1 cellular context compared by ENCODE assay signal in the genomic region with DNA sequence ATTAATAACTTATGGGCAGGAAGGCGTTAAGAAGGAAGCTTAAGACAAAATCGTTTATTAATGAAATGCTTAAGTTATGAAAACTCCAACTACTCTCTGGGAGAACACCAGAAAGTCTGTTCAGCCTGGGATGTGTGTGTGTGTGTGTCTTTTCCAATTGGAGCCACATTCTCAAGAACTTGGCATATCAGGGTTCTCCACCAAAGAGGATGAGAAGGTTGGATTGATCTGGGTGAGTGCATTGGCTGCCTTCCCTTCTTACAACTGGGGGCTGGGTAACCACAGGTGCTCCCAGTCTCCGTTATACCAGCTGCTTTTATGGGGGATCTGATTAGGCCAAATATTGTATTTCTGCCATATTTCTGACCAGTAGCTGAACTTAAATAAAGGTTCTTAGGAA.
TF ChIP-seq lines count a peak whose summit lies in the region.

No MANE protein-coding gene starts in this region.

TF ChIP-seq in GM12878, 131 proteins besides CTCF, POLR2A, EP300 and RAD21 (continued from another document):
- TF ChIP-seq, protein P1, sequence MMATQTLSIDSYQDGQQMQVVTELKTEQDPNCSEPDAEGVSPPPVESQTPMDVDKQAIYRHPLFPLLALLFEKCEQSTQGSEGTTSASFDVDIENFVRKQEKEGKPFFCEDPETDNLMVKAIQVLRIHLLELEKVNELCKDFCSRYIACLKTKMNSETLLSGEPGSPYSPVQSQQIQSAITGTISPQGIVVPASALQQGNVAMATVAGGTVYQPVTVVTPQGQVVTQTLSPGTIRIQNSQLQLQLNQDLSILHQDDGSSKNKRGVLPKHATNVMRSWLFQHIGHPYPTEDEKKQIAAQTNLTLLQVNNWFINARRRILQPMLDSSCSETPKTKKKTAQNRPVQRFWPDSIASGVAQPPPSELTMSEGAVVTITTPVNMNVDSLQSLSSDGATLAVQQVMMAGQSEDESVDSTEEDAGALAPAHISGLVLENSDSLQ (IDR thresholded peaks at IDR 0.05), result no peak
- TF ChIP-seq SREBF2 (IDR thresholded peaks at IDR 0.05; ENCODE audit: low read length), result no peak
- TF ChIP-seq, protein P2, sequence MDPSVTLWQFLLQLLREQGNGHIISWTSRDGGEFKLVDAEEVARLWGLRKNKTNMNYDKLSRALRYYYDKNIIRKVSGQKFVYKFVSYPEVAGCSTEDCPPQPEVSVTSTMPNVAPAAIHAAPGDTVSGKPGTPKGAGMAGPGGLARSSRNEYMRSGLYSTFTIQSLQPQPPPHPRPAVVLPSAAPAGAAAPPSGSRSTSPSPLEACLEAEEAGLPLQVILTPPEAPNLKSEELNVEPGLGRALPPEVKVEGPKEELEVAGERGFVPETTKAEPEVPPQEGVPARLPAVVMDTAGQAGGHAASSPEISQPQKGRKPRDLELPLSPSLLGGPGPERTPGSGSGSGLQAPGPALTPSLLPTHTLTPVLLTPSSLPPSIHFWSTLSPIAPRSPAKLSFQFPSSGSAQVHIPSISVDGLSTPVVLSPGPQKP (IDR thresholded peaks at IDR 0.05; ENCODE audit: low read depth, low read length), result no peak
- no peak for TF ChIP-seq SIX5 (IDR thresholded peaks at IDR 0.05; ENCODE audit: low read depth, low read length, severe bottlenecking)
- TF ChIP-seq, protein P3, sequence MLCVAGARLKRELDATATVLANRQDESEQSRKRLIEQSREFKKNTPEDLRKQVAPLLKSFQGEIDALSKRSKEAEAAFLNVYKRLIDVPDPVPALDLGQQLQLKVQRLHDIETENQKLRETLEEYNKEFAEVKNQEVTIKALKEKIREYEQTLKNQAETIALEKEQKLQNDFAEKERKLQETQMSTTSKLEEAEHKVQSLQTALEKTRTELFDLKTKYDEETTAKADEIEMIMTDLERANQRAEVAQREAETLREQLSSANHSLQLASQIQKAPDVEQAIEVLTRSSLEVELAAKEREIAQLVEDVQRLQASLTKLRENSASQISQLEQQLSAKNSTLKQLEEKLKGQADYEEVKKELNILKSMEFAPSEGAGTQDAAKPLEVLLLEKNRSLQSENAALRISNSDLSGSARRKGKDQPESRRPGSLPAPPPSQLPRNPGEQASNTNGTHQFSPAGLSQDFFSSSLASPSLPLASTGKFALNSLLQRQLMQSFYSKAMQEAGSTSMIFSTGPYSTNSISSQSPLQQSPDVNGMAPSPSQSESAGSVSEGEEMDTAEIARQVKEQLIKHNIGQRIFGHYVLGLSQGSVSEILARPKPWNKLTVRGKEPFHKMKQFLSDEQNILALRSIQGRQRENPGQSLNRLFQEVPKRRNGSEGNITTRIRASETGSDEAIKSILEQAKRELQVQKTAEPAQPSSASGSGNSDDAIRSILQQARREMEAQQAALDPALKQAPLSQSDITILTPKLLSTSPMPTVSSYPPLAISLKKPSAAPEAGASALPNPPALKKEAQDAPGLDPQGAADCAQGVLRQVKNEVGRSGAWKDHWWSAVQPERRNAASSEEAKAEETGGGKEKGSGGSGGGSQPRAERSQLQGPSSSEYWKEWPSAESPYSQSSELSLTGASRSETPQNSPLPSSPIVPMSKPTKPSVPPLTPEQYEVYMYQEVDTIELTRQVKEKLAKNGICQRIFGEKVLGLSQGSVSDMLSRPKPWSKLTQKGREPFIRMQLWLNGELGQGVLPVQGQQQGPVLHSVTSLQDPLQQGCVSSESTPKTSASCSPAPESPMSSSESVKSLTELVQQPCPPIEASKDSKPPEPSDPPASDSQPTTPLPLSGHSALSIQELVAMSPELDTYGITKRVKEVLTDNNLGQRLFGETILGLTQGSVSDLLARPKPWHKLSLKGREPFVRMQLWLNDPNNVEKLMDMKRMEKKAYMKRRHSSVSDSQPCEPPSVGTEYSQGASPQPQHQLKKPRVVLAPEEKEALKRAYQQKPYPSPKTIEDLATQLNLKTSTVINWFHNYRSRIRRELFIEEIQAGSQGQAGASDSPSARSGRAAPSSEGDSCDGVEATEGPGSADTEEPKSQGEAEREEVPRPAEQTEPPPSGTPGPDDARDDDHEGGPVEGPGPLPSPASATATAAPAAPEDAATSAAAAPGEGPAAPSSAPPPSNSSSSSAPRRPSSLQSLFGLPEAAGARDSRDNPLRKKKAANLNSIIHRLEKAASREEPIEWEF (IDR thresholded peaks at IDR 0.05; ENCODE audit: insufficient replicate concordance, low read depth, low read length), result no peak
